In genomic region chr18:11501352-11501751, GRCh38 we compare ENCODE assay signal across 1 cellular context.
A peak's percentile ranks its signal among the peaks of the same experiment; 100 is the strongest.
TF ChIP-seq lines count a peak whose summit lies in the region.

No MANE protein-coding gene starts in this region.

TF ChIP-seq in HepG2, 621 proteins besides CTCF, POLR2A, EP300 and RAD21 (continued from another document and continues in another):
- TF ChIP-seq ZUFSP (CRISPR knock-in tag; IDR thresholded peaks at IDR 0.05; ENCODE audit: borderline replicate concordance): no peak
- no peak for TF ChIP-seq MNT (IDR thresholded peaks at IDR 0.05)
- TF ChIP-seq, protein P1, sequence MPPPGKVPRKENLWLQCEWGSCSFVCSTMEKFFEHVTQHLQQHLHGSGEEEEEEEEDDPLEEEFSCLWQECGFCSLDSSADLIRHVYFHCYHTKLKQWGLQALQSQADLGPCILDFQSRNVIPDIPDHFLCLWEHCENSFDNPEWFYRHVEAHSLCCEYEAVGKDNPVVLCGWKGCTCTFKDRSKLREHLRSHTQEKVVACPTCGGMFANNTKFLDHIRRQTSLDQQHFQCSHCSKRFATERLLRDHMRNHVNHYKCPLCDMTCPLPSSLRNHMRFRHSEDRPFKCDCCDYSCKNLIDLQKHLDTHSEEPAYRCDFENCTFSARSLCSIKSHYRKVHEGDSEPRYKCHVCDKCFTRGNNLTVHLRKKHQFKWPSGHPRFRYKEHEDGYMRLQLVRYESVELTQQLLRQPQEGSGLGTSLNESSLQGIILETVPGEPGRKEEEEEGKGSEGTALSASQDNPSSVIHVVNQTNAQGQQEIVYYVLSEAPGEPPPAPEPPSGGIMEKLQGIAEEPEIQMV (CRISPR knock-in tag; IDR thresholded peaks at IDR 0.05; ENCODE audit: low read depth): no peak
- no peak for TF ChIP-seq PAWR (CRISPR knock-in tag; IDR thresholded peaks at IDR 0.05; ENCODE audit: borderline replicate concordance)
- no peak for TF ChIP-seq RELA (CRISPR knock-in tag; IDR thresholded peaks at IDR 0.05)
- no peak for TF ChIP-seq PBX3 (CRISPR knock-in tag; IDR thresholded peaks at IDR 0.05; ENCODE audit: borderline replicate concordance)
- TF ChIP-seq, protein P2, sequence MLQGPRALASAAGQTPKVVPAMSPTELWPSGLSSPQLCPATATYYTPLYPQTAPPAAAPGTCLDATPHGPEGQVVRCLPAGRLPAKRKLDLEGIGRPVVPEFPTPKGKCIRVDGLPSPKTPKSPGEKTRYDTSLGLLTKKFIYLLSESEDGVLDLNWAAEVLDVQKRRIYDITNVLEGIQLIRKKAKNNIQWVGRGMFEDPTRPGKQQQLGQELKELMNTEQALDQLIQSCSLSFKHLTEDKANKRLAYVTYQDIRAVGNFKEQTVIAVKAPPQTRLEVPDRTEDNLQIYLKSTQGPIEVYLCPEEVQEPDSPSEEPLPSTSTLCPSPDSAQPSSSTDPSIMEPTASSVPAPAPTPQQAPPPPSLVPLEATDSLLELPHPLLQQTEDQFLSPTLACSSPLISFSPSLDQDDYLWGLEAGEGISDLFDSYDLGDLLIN (CRISPR knock-in tag; IDR thresholded peaks at IDR 0.05; ENCODE audit: borderline replicate concordance): no peak
- no peak for TF ChIP-seq ARHGAP35 (CRISPR knock-in tag; IDR thresholded peaks at IDR 0.05; ENCODE audit: borderline replicate concordance)
- TF ChIP-seq PAX8 (CRISPR knock-in tag; IDR thresholded peaks at IDR 0.05; ENCODE audit: borderline replicate concordance): no peak
- no peak for TF ChIP-seq TCF7L2 (IDR thresholded peaks at IDR 0.05; ENCODE audit: low read depth, low read length)
- peak; percentile 63 for TF ChIP-seq FOSL2 (CRISPR knock-in tag; IDR thresholded peaks at IDR 0.05)
- TF ChIP-seq, protein P3, sequence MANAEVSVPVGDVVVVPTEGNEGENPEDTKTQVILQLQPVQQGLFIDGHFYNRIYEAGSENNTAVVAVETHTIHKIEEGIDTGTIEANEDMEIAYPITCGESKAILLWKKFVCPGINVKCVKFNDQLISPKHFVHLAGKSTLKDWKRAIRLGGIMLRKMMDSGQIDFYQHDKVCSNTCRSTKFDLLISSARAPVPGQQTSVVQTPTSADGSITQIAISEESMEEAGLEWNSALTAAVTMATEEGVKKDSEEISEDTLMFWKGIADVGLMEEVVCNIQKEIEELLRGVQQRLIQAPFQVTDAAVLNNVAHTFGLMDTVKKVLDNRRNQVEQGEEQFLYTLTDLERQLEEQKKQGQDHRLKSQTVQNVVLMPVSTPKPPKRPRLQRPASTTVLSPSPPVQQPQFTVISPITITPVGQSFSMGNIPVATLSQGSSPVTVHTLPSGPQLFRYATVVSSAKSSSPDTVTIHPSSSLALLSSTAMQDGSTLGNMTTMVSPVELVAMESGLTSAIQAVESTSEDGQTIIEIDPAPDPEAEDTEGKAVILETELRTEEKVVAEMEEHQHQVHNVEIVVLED (CRISPR knock-in tag; IDR thresholded peaks at IDR 0.05; ENCODE audit: borderline replicate concordance): no peak
- no peak for TF ChIP-seq MATR3 (CRISPR knock-in tag; IDR thresholded peaks at IDR 0.05)
- no peak for TF ChIP-seq ZMYM4 (CRISPR knock-in tag; IDR thresholded peaks at IDR 0.05)
- TF ChIP-seq, protein P4, sequence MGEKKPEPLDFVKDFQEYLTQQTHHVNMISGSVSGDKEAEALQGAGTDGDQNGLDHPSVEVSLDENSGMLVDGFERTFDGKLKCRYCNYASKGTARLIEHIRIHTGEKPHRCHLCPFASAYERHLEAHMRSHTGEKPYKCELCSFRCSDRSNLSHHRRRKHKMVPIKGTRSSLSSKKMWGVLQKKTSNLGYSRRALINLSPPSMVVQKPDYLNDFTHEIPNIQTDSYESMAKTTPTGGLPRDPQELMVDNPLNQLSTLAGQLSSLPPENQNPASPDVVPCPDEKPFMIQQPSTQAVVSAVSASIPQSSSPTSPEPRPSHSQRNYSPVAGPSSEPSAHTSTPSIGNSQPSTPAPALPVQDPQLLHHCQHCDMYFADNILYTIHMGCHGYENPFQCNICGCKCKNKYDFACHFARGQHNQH (CRISPR knock-in tag; IDR thresholded peaks at IDR 0.05): no peak
- TF ChIP-seq DR1 (CRISPR knock-in tag; IDR thresholded peaks at IDR 0.05): no peak
- TF ChIP-seq ZNF772 (CRISPR knock-in tag; IDR thresholded peaks at IDR 0.05): no peak
- no peak for TF ChIP-seq ATRX (CRISPR knock-in tag; IDR thresholded peaks at IDR 0.05; ENCODE audit: borderline replicate concordance)
- no peak for TF ChIP-seq ZBTB3 (CRISPR knock-in tag; IDR thresholded peaks at IDR 0.05; ENCODE audit: borderline replicate concordance, low read depth)
- TF ChIP-seq NR2F1 (CRISPR knock-in tag; IDR thresholded peaks at IDR 0.05): no peak
- TF ChIP-seq ZNF430 (CRISPR knock-in tag; IDR thresholded peaks at IDR 0.05): no peak
- TF ChIP-seq, protein P5, sequence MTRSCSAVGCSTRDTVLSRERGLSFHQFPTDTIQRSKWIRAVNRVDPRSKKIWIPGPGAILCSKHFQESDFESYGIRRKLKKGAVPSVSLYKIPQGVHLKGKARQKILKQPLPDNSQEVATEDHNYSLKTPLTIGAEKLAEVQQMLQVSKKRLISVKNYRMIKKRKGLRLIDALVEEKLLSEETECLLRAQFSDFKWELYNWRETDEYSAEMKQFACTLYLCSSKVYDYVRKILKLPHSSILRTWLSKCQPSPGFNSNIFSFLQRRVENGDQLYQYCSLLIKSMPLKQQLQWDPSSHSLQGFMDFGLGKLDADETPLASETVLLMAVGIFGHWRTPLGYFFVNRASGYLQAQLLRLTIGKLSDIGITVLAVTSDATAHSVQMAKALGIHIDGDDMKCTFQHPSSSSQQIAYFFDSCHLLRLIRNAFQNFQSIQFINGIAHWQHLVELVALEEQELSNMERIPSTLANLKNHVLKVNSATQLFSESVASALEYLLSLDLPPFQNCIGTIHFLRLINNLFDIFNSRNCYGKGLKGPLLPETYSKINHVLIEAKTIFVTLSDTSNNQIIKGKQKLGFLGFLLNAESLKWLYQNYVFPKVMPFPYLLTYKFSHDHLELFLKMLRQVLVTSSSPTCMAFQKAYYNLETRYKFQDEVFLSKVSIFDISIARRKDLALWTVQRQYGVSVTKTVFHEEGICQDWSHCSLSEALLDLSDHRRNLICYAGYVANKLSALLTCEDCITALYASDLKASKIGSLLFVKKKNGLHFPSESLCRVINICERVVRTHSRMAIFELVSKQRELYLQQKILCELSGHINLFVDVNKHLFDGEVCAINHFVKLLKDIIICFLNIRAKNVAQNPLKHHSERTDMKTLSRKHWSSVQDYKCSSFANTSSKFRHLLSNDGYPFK (CRISPR knock-in tag; IDR thresholded peaks at IDR 0.05; ENCODE audit: borderline replicate concordance): no peak
- TF ChIP-seq MAFF (IDR thresholded peaks at IDR 0.05; ENCODE audit: low read depth, low read length): peak; percentile 69
- TF ChIP-seq RFX1 (IDR thresholded peaks at IDR 0.05): no peak
- no peak for TF ChIP-seq PAF1 (CRISPR knock-in tag; IDR thresholded peaks at IDR 0.05)
- TF ChIP-seq GRHL1 (CRISPR knock-in tag; conservative IDR thresholded peaks at IDR 0.05): no peak
- no peak for TF ChIP-seq ZFAT (CRISPR knock-in tag; conservative IDR thresholded peaks at IDR 0.05)
- peak; percentile 57 for TF ChIP-seq HNF4A (CRISPR knock-in tag; IDR thresholded peaks at IDR 0.05)
- TF ChIP-seq HMG20B (CRISPR knock-in tag; conservative IDR thresholded peaks at IDR 0.05): no peak
- TF ChIP-seq, protein P6, sequence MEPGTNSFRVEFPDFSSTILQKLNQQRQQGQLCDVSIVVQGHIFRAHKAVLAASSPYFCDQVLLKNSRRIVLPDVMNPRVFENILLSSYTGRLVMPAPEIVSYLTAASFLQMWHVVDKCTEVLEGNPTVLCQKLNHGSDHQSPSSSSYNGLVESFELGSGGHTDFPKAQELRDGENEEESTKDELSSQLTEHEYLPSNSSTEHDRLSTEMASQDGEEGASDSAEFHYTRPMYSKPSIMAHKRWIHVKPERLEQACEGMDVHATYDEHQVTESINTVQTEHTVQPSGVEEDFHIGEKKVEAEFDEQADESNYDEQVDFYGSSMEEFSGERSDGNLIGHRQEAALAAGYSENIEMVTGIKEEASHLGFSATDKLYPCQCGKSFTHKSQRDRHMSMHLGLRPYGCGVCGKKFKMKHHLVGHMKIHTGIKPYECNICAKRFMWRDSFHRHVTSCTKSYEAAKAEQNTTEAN (CRISPR knock-in tag; conservative IDR thresholded peaks at IDR 0.05): no peak; the same call in 1 of the 2 replicates
- no peak for TF ChIP-seq DRAP1 (CRISPR knock-in tag; IDR thresholded peaks at IDR 0.05)
- TF ChIP-seq, protein P7, sequence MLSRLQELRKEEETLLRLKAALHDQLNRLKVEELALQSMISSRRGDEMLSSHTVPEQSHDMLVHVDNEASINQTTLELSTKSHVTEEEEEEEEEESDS (CRISPR knock-in tag; IDR thresholded peaks at IDR 0.05; ENCODE audit: borderline replicate concordance): 0 out of 2 replicates have a peak, but pooled peaks have one; percentile 20
- TF ChIP-seq ZBTB38 (CRISPR knock-in tag; IDR thresholded peaks at IDR 0.05): peak; percentile 54; the same call in 1 of the 2 replicates
- TF ChIP-seq STAT5B (CRISPR knock-in tag; IDR thresholded peaks at IDR 0.05): no peak
- no peak for TF ChIP-seq GLI4 (CRISPR knock-in tag; IDR thresholded peaks at IDR 0.05; ENCODE audit: borderline replicate concordance)
- no peak for TF ChIP-seq BCL3 (CRISPR knock-in tag; IDR thresholded peaks at IDR 0.05)
- TF ChIP-seq RFX3 (CRISPR knock-in tag; IDR thresholded peaks at IDR 0.05): no peak
- peak; percentile 35; the same call in 1 of the 2 replicates for TF ChIP-seq KDM1A (CRISPR knock-in tag; IDR thresholded peaks at IDR 0.05)
- TF ChIP-seq NCOA5 (CRISPR knock-in tag; IDR thresholded peaks at IDR 0.05): no peak
- no peak for TF ChIP-seq ZSCAN29 (CRISPR knock-in tag; conservative IDR thresholded peaks at IDR 0.05)
